13 cellular contexts compared by ENCODE assay signal in genomic region chr17:8619294-8619693, GRCh38. TPM values are rescaled to one million over a fixed set of nuclear protein-coding genes. Genes with fewer than 3 reads are reported as not detected.
DNase-seq lines count a peak whose midpoint lies in the region; TF ChIP-seq lines count a peak whose summit lies in the region.
"Had no signal": no experiment of that assay in that cellular context is flagged by ENCODE, and none has a peak within 500 bp of the region (broad histone marks: within the 10 kb centered on the region; RNA-seq: fewer than 3 reads in every experiment).

No MANE protein-coding gene starts in this region.

- TF ChIP-seq CTCF in astrocyte of the cerebellum (IDR thresholded peaks at IDR 0.05; ENCODE audit: low read depth, low read length, missing control alignments) (no peak), chondrocyte (IDR thresholded peaks at IDR 0.05) (no peak)

- in situ Hi-C loops in astrocyte of the cerebellum (cut with HindIII; ENCODE audit: low sequenced_read_pairs), result no loop called here

- no peak overlapping the region for H3K4me3 ChIP-seq in astrocyte of the cerebellum (ENCODE audit: low read depth, low read length)
- H3K4me3 ChIP-seq: A549, HAP-1 had no signal

- DNase-seq in astrocyte of the cerebellum (ENCODE audit: low read depth) (peak; percentile 56), chondrocyte (ENCODE audit: low spot score) (no peak), smooth muscle cell of the brain vasculature (ENCODE audit: low read depth, low spot score) (peak; percentile 57), NCI-H146 treated with DMSO at 0.1 percent for 48 hours (lab: John Stamatoyannopoulos, UW; ENCODE audit: unreplicated experiment) (no peak), NCI-H2029 treated with DMSO at 0.1 percent for 48 hours (lab: John Stamatoyannopoulos, UW) (no peak), RKO (ENCODE audit: low spot score) (no peak)
- DNase-seq: BE2C; CD4-positive, alpha-beta memory T cell; DMS153; DMS79 treated with DMSO at 0.1 percent for 48 hours; EL had no signal

- H3K27me3 Mint-ChIP-seq in chondrocyte (ENCODE audit: low read depth), result no peaks in the 10 kb centered on the region

- H3K36me3 Mint-ChIP-seq in chondrocyte (ENCODE audit: low read depth), result peaks cover 26% of the 10 kb centered on the region

- no peaks in the 10 kb centered on the region for H3K9me3 Mint-ChIP-seq in chondrocyte (ENCODE audit: low read depth)
- H3K9me3 Mint-ChIP-seq: CD4-positive, alpha-beta memory T cell had no signal

- no peak overlapping the region for H3K4me3 Mint-ChIP-seq in chondrocyte (ENCODE audit: unreplicated experiment)
- H3K4me3 Mint-ChIP-seq: CD4-positive, alpha-beta memory T cell had no signal

- H3K27ac Mint-ChIP-seq in chondrocyte (ENCODE audit: unreplicated experiment), result peak overlapping the region; percentile 87
- H3K27ac Mint-ChIP-seq: CD4-positive, alpha-beta memory T cell had no signal

- H3K4me1 Mint-ChIP-seq in chondrocyte (ENCODE audit: low read depth), result peaks cover 80% of the 10 kb centered on the region
- H3K4me1 Mint-ChIP-seq: CD4-positive, alpha-beta memory T cell had no signal

RNA-seq across cellular contexts. Expression of gene MYH10, which starts 11.2 kb away (rescaled TPM):
- total RNA-seq in chondrocyte, result 211 to 296 TPM (median 284 TPM) in 3 replicates

Comparison
In these comparisons a context has a peak if more than half of its experiments do, and no peak if none do; other contexts are left out.
1. DNase-seq: peak in astrocyte of the cerebellum (single experiment) and smooth muscle cell of the brain vasculature (single experiment); none in chondrocyte (single experiment), NCI-H146 treated with DMSO at 0.1 percent for 48 hours (single experiment), NCI-H2029 treated with DMSO at 0.1 percent for 48 hours (single experiment) and RKO (single experiment).